8 cellular contexts compared by ENCODE assay signal in the genomic region with DNA sequence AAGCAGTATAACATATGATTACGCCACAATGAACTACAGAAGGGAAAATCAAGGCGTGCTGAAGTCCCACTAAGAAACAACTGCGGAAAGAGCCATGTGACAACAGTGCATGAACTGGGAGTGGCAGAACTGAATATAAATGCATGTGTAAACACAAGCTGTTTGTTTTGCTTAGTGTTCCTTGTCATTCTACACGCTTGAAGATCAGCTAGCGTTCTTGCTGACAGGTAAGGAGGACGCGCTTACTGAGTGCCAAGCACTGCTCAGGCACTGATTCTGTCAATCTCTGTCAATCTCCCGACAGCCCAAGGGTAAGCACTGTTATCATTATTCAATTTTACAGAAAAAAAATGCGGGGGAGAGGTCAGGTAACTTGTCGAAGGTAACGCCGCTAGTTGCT. TPM values are rescaled to one million over a fixed set of nuclear protein-coding genes. Genes with fewer than 3 reads are reported as not detected.
A peak's percentile ranks its signal among the peaks of the same experiment; 100 is the strongest.
DNase-seq lines count a peak whose midpoint lies in the region; ATAC-seq and TF ChIP-seq lines count a peak whose summit lies in the region.

No MANE protein-coding gene starts in this region.

- intact Hi-C loops in body of pancreas (cut with DNase I) = no loop called here
- intact Hi-C loops in left colon (cut with DNase I, micrococcal nuclease) = no loop called here

- no peaks in the 10 kb centered on the region for H3K27me3 Mint-ChIP-seq in activated T-cell treated with anti-CD3 and anti-CD28 coated beads, Interleukin-2, amount 50 U/mL, for 72 hours (ENCODE audit: low read depth)
- H3K27me3 Mint-ChIP-seq in T-helper 2 cell treated with Interferon-gamma antibody and Interleukin-4, amounts not matched to agents 5 μg/mL and 100 μg/mL, for 36 hours (ENCODE audit: low read depth) = no peaks in the 10 kb centered on the region

- ATAC-seq in activated T-cell treated with anti-CD3 and anti-CD28 coated beads, Interleukin-2, amount 50 U/mL, for 72 hours (replicated peaks in 1 of 2) = peak; percentile 50 to 59
- peak; percentile 27 for ATAC-seq in HG02610 (IDR thresholded peaks at IDR 0.05; ENCODE audit: unreplicated experiment)
- ATAC-seq in body of pancreas = peak; percentile 34
- ATAC-seq in left colon = peak; percentile 44

- H3K27ac ChIP-seq in body of pancreas (peak overlapping the region; percentile 73 to 92 (median 85)), substantia nigra (ENCODE audit: low read depth, low read length, poor library complexity, severe bottlenecking) (peak overlapping the region; percentile 86)

- H3K4me3 ChIP-seq in body of pancreas = peak overlapping the region; percentile 74 to 90

- no peak for DNase-seq in activated T-cell treated with anti-CD3 and anti-CD28 coated beads, Interleukin-2, amount 50 U/mL, for 72 hours
- DNase-seq in activated T-cell treated with anti-CD3 and anti-CD28 coated beads, Interleukin-2, amount 50 U/mL, for 48 hours = no peak
- DNase-seq in NCI-H1694 treated with DMSO at 0.1 percent for 48 hours (lab: John Stamatoyannopoulos, UW) (peak; percentile 54), body of pancreas (peak in 2 of 4 donors; percentile 16 to 43), left colon (peak in 1 of 2 donors; percentile 34), substantia nigra (lab: John Stamatoyannopoulos, UW) (peak in 19 of 49 donors; percentile 13 to 75 (median 57))
- DNase-seq in T-helper 2 cell treated with Interferon-gamma antibody and Interleukin-4, amounts not matched to agents 5 μg/mL and 100 μg/mL, for 36 hours (ENCODE audit: low spot score) = no peak

- peaks cover 22% of the 10 kb centered on the region for H3K4me1 Mint-ChIP-seq in activated T-cell treated with anti-CD3 and anti-CD28 coated beads, Interleukin-2, amount 50 U/mL, for 72 hours (ENCODE audit: low read depth)
- peaks cover 30% of the 10 kb centered on the region for H3K4me1 Mint-ChIP-seq in T-helper 2 cell treated with Interferon-gamma antibody and Interleukin-4, amounts not matched to agents 5 μg/mL and 100 μg/mL, for 36 hours (ENCODE audit: low read depth)

- H3K27ac Mint-ChIP-seq in activated T-cell treated with anti-CD3 and anti-CD28 coated beads, Interleukin-2, amount 50 U/mL, for 72 hours = no peak overlapping the region
- H3K27ac Mint-ChIP-seq in T-helper 2 cell treated with Interferon-gamma antibody and Interleukin-4, amounts not matched to agents 5 μg/mL and 100 μg/mL, for 36 hours = no peak overlapping the region

- H3K4me1 ChIP-seq in body of pancreas = peaks cover 48% of the 10 kb centered on the region

- H3K36me3 Mint-ChIP-seq in activated T-cell treated with anti-CD3 and anti-CD28 coated beads, Interleukin-2, amount 50 U/mL, for 72 hours (ENCODE audit: insufficient read depth in 2 of 2) = peaks cover 2 to 22% of the 10 kb centered on the region in 2 donors
- H3K36me3 Mint-ChIP-seq in T-helper 2 cell treated with Interferon-gamma antibody and Interleukin-4, amounts not matched to agents 5 μg/mL and 100 μg/mL, for 36 hours (ENCODE audit: low read depth) = peaks cover 28% of the 10 kb centered on the region

- no peaks in the 10 kb centered on the region for H3K27me3 ChIP-seq in body of pancreas

- H3K4me3 Mint-ChIP-seq in activated T-cell treated with anti-CD3 and anti-CD28 coated beads, Interleukin-2, amount 50 U/mL, for 72 hours = no peak overlapping the region
- no peak overlapping the region for H3K4me3 Mint-ChIP-seq in T-helper 2 cell treated with Interferon-gamma antibody and Interleukin-4, amounts not matched to agents 5 μg/mL and 100 μg/mL, for 36 hours

- WGBS in body of pancreas, 2 donors = 0 to 1% methylated on average over 12 of the region's 12 CpGs

- H3K9me3 Mint-ChIP-seq in activated T-cell treated with anti-CD3 and anti-CD28 coated beads, Interleukin-2, amount 50 U/mL, for 72 hours = no peaks in the 10 kb centered on the region
- H3K9me3 Mint-ChIP-seq in T-helper 2 cell treated with Interferon-gamma antibody and Interleukin-4, amounts not matched to agents 5 μg/mL and 100 μg/mL, for 36 hours = no peaks in the 10 kb centered on the region

- TF ChIP-seq POLR2A in body of pancreas (IDR thresholded peaks at IDR 0.05) = no peak

- H3K36me3 ChIP-seq in body of pancreas (replicated peaks in 1 of 2; ENCODE audit: insufficient read depth in 1 of 2, low read depth in 2 of 2) = peaks cover 0 to 2% of the 10 kb centered on the region in 2 donors

- H3K9me3 ChIP-seq in body of pancreas = no peaks in the 10 kb centered on the region

- no peak for TF ChIP-seq CTCF in body of pancreas (IDR thresholded peaks at IDR 0.05)

RNA-seq across cellular contexts. Expression of a gene that starts 0.5 kb away (rescaled TPM):
- 10 to 100 TPM; 25.8 to 29.0 TPM for total RNA-seq in activated T-cell treated with anti-CD3 and anti-CD28 coated beads, Interleukin-2, amount 50 U/mL, for 72 hours
- 10 to 100 TPM in 1 of 2 donors, 1 to 10 TPM in 1; 8.6 to 10.4 TPM for total RNA-seq in body of pancreas
- total RNA-seq in left colon = 10 to 100 TPM; 11.0 to 12.8 TPM

RNA-seq across cellular contexts. Expression of a gene that starts 0.6 kb away (rescaled TPM):
- 100 to 1,000 TPM; 169 to 174 TPM for total RNA-seq in activated T-cell treated with anti-CD3 and anti-CD28 coated beads, Interleukin-2, amount 50 U/mL, for 72 hours
- total RNA-seq in body of pancreas (10 to 100 TPM; 39.9 to 80.9 TPM), left colon (100 to 1,000 TPM; 118 to 127 TPM)

RNA-seq across cellular contexts. Expression of a gene that starts 30.8 kb away (rescaled TPM):
- 100 to 1,000 TPM in 1 of 2 donors, 10 to 100 TPM in 1; 99.4 to 111 TPM for total RNA-seq in activated T-cell treated with anti-CD3 and anti-CD28 coated beads, Interleukin-2, amount 50 U/mL, for 72 hours
- 10 to 100 TPM; 41.5 to 65.6 TPM for total RNA-seq in body of pancreas
- 10 to 100 TPM; 42.4 to 48.7 TPM for total RNA-seq in left colon
